ENCODE assay signal across 10 cellular contexts in the genomic region with DNA sequence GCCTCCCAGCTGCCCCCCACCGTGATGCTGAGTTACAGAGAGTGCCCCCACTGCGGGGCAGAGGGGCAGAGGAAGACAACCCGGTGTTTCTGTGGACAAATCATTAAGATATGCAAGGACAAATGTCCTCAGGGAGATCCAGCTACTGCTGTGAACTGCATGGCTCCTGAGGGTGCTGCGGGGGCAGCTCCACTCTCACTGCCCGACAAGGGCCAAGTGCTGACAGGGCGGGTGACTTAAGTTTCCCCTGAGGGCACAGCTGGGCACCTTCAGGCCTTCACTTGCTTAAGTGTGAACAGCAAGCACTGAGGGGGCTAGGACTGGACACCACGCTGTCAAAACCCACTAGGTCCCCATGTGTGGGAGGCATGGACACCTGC. TPM values are rescaled to one million over a fixed set of nuclear protein-coding genes. Genes with fewer than 3 reads are reported as not detected.
DNase-seq lines count a peak whose midpoint lies in the region; ATAC-seq and TF ChIP-seq lines count a peak whose summit lies in the region.
"Had no signal": no experiment of that assay in that cellular context is flagged by ENCODE, and none has a peak within 500 bp of the region (broad histone marks: within the 10 kb centered on the region; RNA-seq: fewer than 3 reads in every experiment).

No MANE protein-coding gene starts in this region.

- H3K27me3 ChIP-seq in stomach smooth muscle (ENCODE audit: control insufficient read depth in 1 of 2, insufficient read depth in 2 of 2, low read length in 2 of 2), result no peaks in the 10 kb centered on the region

- DNase-seq in cardiac septum (ENCODE audit: low spot score), result peak; percentile 36
- no peak for DNase-seq in Right ventricle myocardium inferior (ENCODE audit: missing footprints)
- peak; percentile 42 for DNase-seq in RPMI8226
- peak; percentile 14 for DNase-seq in fibroblast of villous mesenchyme (ENCODE audit: low read depth)
- no peak for DNase-seq in activated CD4-positive, CD25-positive, alpha-beta regulatory T cell treated with anti-CD3 and anti-CD28 coated beads, Interleukin-2, amount 50 U/mL, for 72 hours
- no peak for DNase-seq in HPDE6-E6E7 (ENCODE audit: extremely low spot score)
- DNase-seq: Calu3 had no signal

- H3K4me3 ChIP-seq in fibroblast of villous mesenchyme (ENCODE audit: low read depth, low read length) (no peak overlapping the region), stomach smooth muscle (ENCODE audit: low read length in 2 of 2) (no peak overlapping the region)

- intact Hi-C loops in cardiac septum (cut with DNase I) (no loop called here), Right ventricle myocardium inferior (cut with DNase I) (no loop called here)

- peak overlapping the region; percentile 21 to 47 for H3K9ac ChIP-seq in stomach smooth muscle (ENCODE audit: low read length in 2 of 2)

- no peaks in the 10 kb centered on the region for H3K9me3 ChIP-seq in stomach smooth muscle (ENCODE audit: control insufficient read depth in 2 of 2, low read length in 2 of 2)

- ATAC-seq in Right ventricle myocardium inferior (no peak), GM18511 (IDR thresholded peaks at IDR 0.05; ENCODE audit: unreplicated experiment) (no peak)
- ATAC-seq: HCT116 had no signal

- H3K27ac ChIP-seq in stomach smooth muscle (ENCODE audit: low read length), result peak overlapping the region; percentile 46

- H3K4me1 ChIP-seq in stomach smooth muscle (ENCODE audit: control insufficient read depth, insufficient read depth, low read length), result peaks cover 12% of the 10 kb centered on the region

- H3K36me3 ChIP-seq in stomach smooth muscle (ENCODE audit: control insufficient read depth in 2 of 2, insufficient read depth in 2 of 2, low read length in 2 of 2), result peaks cover 50 to 53% of the 10 kb centered on the region in 2 donors

- TF ChIP-seq CTCF in fibroblast of villous mesenchyme (IDR thresholded peaks at IDR 0.05; ENCODE audit: insufficient read depth, low read depth, low read length), result no peak

RNA-seq across cellular contexts. Expression of gene TCFL5, which starts 26.2 kb away (rescaled TPM):
- total RNA-seq in cardiac septum (7.8 TPM), Right ventricle myocardium inferior (6.0 TPM), fibroblast of villous mesenchyme (12.6 and 19.0 TPM in 2 replicates)

RNA-seq across cellular contexts. Expression of gene DIDO1, which starts 38.5 kb away (rescaled TPM):
- 38.9 TPM for total RNA-seq in cardiac septum
- 33.5 TPM for total RNA-seq in Right ventricle myocardium inferior
- total RNA-seq in fibroblast of villous mesenchyme, result 41.2 and 47.5 TPM in 2 replicates

RNA-seq across cellular contexts. Expression of gene GID8, which starts 50.1 kb away (rescaled TPM):
- total RNA-seq in cardiac septum (16.4 TPM), Right ventricle myocardium inferior (16.1 TPM), fibroblast of villous mesenchyme (31.2 and 34.5 TPM in 2 replicates)

Comparison
In these comparisons a context has a peak if more than half of its experiments do, and no peak if none do; other contexts are left out.
1. DNase-seq: peak in cardiac septum (single experiment), RPMI8226 (single experiment) and fibroblast of villous mesenchyme (single experiment); none in Right ventricle myocardium inferior (single experiment), activated CD4-positive, CD25-positive, alpha-beta regulatory T cell treated with anti-CD3 and anti-CD28 coated beads, Interleukin-2, amount 50 U/mL, for 72 hours (single experiment) and HPDE6-E6E7 (single experiment).